1 cellular context compared by ENCODE assay signal in the genomic region with DNA sequence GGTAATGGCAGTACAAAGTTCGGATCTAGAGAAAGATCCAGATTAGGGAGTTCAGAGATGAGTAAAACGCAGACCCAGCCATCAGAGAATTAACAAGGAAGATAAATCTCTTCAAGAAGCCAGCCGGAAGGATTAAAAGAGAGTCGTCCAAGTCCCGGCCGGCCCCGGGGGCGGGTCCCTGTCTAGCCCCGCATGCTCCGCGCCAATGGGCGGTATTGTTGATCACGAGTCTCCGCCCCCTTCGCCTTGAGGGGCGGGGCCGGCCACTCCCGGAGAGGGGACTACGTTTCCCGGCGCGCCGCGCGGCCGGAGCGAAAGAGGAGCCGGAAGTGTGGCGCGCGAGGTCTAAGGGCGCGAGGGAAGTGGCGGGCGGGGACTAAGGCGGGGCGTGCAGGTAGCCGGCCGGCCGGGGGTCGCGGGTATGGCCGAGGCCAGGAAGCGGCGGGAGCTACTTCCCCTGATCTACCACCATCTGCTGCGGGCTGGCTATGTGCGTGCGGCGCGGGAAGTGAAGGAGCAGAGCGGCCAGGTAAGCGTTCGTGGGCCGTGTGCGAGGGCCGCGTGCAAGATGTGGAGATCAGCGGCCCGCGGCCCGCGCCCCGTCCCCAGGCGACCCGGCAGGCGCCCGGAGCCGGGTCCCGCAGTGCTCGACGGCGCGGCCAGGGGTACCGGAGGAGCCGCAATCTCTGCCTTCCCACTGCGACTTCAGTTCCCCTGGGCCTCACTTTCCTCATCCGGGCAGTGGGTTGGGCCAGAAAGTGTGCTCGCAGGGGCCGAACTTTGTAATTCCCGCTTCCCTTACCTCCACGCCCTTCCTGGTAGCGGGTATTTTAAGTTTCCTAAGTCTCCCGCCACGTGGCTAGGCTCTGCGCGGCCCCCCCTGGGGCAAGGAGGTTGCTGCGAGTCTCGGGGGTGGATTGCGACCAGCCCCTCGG.
TF ChIP-seq lines count a peak whose summit lies in the region.

Gene TCOF1 (plus strand): TSS at position 372 of the 935 bp plus-strand sequence. CDS start 50 bp downstream, at position 422.

TF ChIP-seq in K562, 482 proteins besides CTCF, POLR2A, EP300 and RAD21 (continued from another document and continues in another):
- TF ChIP-seq, protein P1, sequence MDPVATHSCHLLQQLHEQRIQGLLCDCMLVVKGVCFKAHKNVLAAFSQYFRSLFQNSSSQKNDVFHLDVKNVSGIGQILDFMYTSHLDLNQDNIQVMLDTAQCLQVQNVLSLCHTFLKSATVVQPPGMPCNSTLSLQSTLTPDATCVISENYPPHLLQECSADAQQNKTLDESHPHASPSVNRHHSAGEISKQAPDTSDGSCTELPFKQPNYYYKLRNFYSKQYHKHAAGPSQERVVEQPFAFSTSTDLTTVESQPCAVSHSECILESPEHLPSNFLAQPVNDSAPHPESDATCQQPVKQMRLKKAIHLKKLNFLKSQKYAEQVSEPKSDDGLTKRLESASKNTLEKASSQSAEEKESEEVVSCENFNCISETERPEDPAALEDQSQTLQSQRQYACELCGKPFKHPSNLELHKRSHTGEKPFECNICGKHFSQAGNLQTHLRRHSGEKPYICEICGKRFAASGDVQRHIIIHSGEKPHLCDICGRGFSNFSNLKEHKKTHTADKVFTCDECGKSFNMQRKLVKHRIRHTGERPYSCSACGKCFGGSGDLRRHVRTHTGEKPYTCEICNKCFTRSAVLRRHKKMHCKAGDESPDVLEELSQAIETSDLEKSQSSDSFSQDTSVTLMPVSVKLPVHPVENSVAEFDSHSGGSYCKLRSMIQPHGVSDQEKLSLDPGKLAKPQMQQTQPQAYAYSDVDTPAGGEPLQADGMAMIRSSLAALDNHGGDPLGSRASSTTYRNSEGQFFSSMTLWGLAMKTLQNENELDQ (CRISPR knock-in tag; IDR thresholded peaks at IDR 0.05; ENCODE audit: borderline replicate concordance) = no peak
- 0 out of 2 replicates have a peak, but pooled peaks have one; percentile 63 for TF ChIP-seq LCOR (CRISPR knock-in tag; IDR thresholded peaks at IDR 0.05)
- 0 out of 2 replicates have a peak, but pooled peaks have one; percentile 27 for TF ChIP-seq TGIF2 (CRISPR knock-in tag; IDR thresholded peaks at IDR 0.05)
- TF ChIP-seq BRCA1 (IDR thresholded peaks at IDR 0.05) = no peak
- TF ChIP-seq BRCA1 (CRISPR knock-in tag; IDR thresholded peaks at IDR 0.05) = 0 out of 2 replicates have a peak, but pooled peaks have one; percentile 58
- TF ChIP-seq E2F5 (CRISPR knock-in tag; IDR thresholded peaks at IDR 0.05) = 0 out of 2 replicates have a peak, but pooled peaks have one; percentile 70
- peak; percentile 73 to 88 for TF ChIP-seq MNT (conservative IDR thresholded peaks at IDR 0.05)
- TF ChIP-seq MED1 (CRISPR knock-in tag; IDR thresholded peaks at IDR 0.05; ENCODE audit: borderline replicate concordance) = 0 out of 2 replicates have a peak, but pooled peaks have one; percentile 42
- TF ChIP-seq RCOR1 (IDR thresholded peaks at IDR 0.05; ENCODE audit: borderline replicate concordance in 1 of 2, low read depth in 2 of 2, low read length in 2 of 2) = peak in 1 of 2 experiments; percentile 81; a peak in 2 of 4 replicates
- 0 out of 2 replicates have a peak, but pooled peaks have one; percentile 56 for TF ChIP-seq ZNF740 (CRISPR knock-in tag; IDR thresholded peaks at IDR 0.05)
- no peak for TF ChIP-seq ZNF740 (tag; IDR thresholded peaks at IDR 0.05)
- TF ChIP-seq, protein P2, sequence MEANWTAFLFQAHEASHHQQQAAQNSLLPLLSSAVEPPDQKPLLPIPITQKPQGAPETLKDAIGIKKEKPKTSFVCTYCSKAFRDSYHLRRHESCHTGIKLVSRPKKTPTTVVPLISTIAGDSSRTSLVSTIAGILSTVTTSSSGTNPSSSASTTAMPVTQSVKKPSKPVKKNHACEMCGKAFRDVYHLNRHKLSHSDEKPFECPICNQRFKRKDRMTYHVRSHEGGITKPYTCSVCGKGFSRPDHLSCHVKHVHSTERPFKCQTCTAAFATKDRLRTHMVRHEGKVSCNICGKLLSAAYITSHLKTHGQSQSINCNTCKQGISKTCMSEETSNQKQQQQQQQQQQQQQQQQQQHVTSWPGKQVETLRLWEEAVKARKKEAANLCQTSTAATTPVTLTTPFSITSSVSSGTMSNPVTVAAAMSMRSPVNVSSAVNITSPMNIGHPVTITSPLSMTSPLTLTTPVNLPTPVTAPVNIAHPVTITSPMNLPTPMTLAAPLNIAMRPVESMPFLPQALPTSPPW (CRISPR knock-in tag; IDR thresholded peaks at IDR 0.05) = peak; percentile 75
- TF ChIP-seq RNF219 (CRISPR knock-in tag; IDR thresholded peaks at IDR 0.05) = no peak
- TF ChIP-seq NR2C2 (CRISPR knock-in tag; IDR thresholded peaks at IDR 0.05) = peak; percentile 92
- TF ChIP-seq NR2C2 (tag; IDR thresholded peaks at IDR 0.05) = peak; percentile 99
- TF ChIP-seq ZNF507 (tag; conservative IDR thresholded peaks at IDR 0.05) = no peak
- peak; percentile 82 for TF ChIP-seq RBBP5 (IDR thresholded peaks at IDR 0.05; ENCODE audit: borderline replicate concordance, insufficient read depth, low read length, poor library complexity, severe bottlenecking)
- TF ChIP-seq TAF7 (tag; IDR thresholded peaks at IDR 0.05) = no peak
- TF ChIP-seq ZBTB40 (IDR thresholded peaks at IDR 0.05) = peak; percentile 93
- no peak for TF ChIP-seq ZBTB40 (CRISPR knock-in tag; IDR thresholded peaks at IDR 0.05)
- TF ChIP-seq ZHX1 (conservative IDR thresholded peaks at IDR 0.05; ENCODE audit: low read length) = no peak
- no peak for TF ChIP-seq ZNF165 (CRISPR knock-in tag; IDR thresholded peaks at IDR 0.05; ENCODE audit: borderline replicate concordance)
- peak; percentile 92 for TF ChIP-seq SP1 (CRISPR knock-in tag; IDR thresholded peaks at IDR 0.05)
- TF ChIP-seq CBFA2T2 (conservative IDR thresholded peaks at IDR 0.05) = no peak
